In the genomic region with DNA sequence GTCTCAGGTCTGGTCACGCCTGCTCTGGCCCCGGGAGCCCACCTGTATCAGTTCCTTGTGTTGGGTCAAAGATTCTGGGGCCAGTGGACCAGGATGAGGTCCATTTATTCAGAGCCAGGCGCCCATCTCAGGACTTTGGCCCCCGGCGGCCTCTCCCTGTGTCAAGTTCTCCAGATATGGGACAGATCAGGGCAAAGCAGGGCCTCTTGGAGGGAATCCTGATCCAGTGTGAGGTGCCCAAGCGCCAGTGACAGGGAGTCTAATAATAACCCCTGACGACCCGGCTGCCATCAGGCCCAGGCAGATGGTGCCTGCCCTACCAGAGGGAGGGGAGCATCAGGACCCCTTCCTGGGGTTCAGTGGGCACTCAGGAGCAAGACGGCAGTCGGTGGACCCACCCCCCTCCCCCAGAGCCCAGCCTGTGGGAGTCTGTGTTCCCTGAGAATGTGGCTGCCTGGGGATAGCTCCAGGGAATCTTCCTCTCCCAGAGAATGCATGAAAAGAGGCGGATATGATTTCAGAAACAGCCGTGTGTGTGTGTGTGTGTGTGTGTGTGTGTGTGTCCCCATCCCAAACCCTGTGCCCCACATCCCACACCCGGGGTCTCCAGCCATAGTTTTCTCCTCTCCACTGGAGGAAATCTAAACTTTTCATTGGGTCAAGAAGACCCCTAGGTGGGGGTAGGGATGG, we compare ENCODE assay signal across 10 cellular contexts. TPM values are rescaled to one million over a fixed set of nuclear protein-coding genes. Genes with fewer than 3 reads are reported as not detected.
DNase-seq lines count a peak whose midpoint lies in the region; ATAC-seq, FAIRE-seq and TF ChIP-seq lines count a peak whose summit lies in the region.
"Had no signal": no experiment of that assay in that cellular context is flagged by ENCODE, and none has a peak within 500 bp of the region (broad histone marks: within the 10 kb centered on the region; RNA-seq: fewer than 3 reads in every experiment).

No MANE protein-coding gene starts in this region.

- POLR2A ChIA-PET in CD8-positive, alpha-beta memory T cell (lab: Charles Lee), result no interaction called here

- DNase-seq in CD8-positive, alpha-beta memory T cell, result no peak
- DNase-seq in NCI-H1694 (lab: John Stamatoyannopoulos, UW) (peak; percentile 73), RCC 7860 (ENCODE audit: low spot score) (no peak), NCI-H1105 treated with DMSO at 0.1 percent for 48 hours (lab: John Stamatoyannopoulos, UW) (no peak), GM20000 (ENCODE audit: low spot score) (no peak)
- DNase-seq: effector CD8-positive, alpha-beta T cell had no signal

- no peak for TF ChIP-seq CTCF in GM20000 (IDR thresholded peaks at IDR 0.05; ENCODE audit: extremely low read depth, missing control alignments)

- H3K4me1 Mint-ChIP-seq in CD8-positive, alpha-beta memory T cell, result peaks cover 43 to 69% (median 53%) of the 10 kb centered on the region in 3 donors

- H3K4me3 Mint-ChIP-seq in CD8-positive, alpha-beta memory T cell, result peak overlapping the region; percentile 87 to 95 (median 90)

- H3K27ac Mint-ChIP-seq in CD8-positive, alpha-beta memory T cell, result peak overlapping the region in 4 of 8 donors; percentile 29 to 88 (median 46)

- FAIRE-seq in RCC 7860 (lab: Jason Lieb, UNC), result no peak
- FAIRE-seq: G401.6 had no signal

- no peaks in the 10 kb centered on the region for H3K9me3 ChIP-seq in CD8-positive, alpha-beta memory T cell (ENCODE audit: low read length)
- H3K9me3 ChIP-seq in duodenal mucosa (ENCODE audit: control insufficient read depth in 1 of 2, low read length in 2 of 2) (no peaks in the 10 kb centered on the region), neuron (ENCODE audit: low read length) (no peaks in the 10 kb centered on the region)

- H3K4me1 ChIP-seq in CD8-positive, alpha-beta memory T cell (ENCODE audit: insufficient read depth, low read length), result peaks cover 33% of the 10 kb centered on the region
- H3K4me1 ChIP-seq in duodenal mucosa (ENCODE audit: control insufficient read depth in 1 of 2, insufficient read depth in 2 of 2, low read length in 2 of 2) (peaks cover 21 to 49% of the 10 kb centered on the region in 2 donors), neuron (ENCODE audit: insufficient read depth, low read length) (peaks cover 42% of the 10 kb centered on the region)

- CTCF ChIA-PET in CD8-positive, alpha-beta memory T cell (lab: Charles Lee), result interaction anchor here (0.7 to 2.4 kb wide), 3 partner anchors 70 to 535 kb away, joined by 3 to 16 read pairs (median 13); no protein-coding TSS in a partner anchor

- no peaks in the 10 kb centered on the region for H3K27me3 ChIP-seq in CD8-positive, alpha-beta memory T cell (ENCODE audit: insufficient read depth, low read length, poor library complexity, severe bottlenecking)
- H3K27me3 ChIP-seq in duodenal mucosa (ENCODE audit: control insufficient read depth in 1 of 2, insufficient read depth in 2 of 2, low read length in 2 of 2) (peaks cover 5 to 13% of the 10 kb centered on the region in 2 donors), neuron (ENCODE audit: insufficient read depth, low read length) (no peaks in the 10 kb centered on the region)

- H2AFZ ChIP-seq in neuron (ENCODE audit: low read depth, low read length), result no peak overlapping the region

- H3K27ac ChIP-seq in CD8-positive, alpha-beta memory T cell (ENCODE audit: low read depth, low read length), result no peak overlapping the region
- no peak overlapping the region for H3K27ac ChIP-seq in duodenal mucosa (ENCODE audit: low read depth, low read length)

- peaks cover 0 to 3% of the 10 kb centered on the region in 2 donors for H3K27me3 Mint-ChIP-seq in CD8-positive, alpha-beta memory T cell

- ATAC-seq in GM19035 (IDR thresholded peaks at IDR 0.05; ENCODE audit: unreplicated experiment), result no peak

- peak overlapping the region; percentile 51 for H3K4me3 ChIP-seq in CD8-positive, alpha-beta memory T cell (ENCODE audit: low read length)
- H3K4me3 ChIP-seq in duodenal mucosa (ENCODE audit: low read depth in 1 of 2, low read length in 2 of 2) (peak overlapping the region; percentile 55 to 63), neuron (ENCODE audit: low read length) (peak overlapping the region; percentile 63)

- peaks cover 5% of the 10 kb centered on the region for H3K36me3 ChIP-seq in CD8-positive, alpha-beta memory T cell (ENCODE audit: insufficient read depth, low read length)
- H3K36me3 ChIP-seq in duodenal mucosa (ENCODE audit: control insufficient read depth in 1 of 2, insufficient read depth in 2 of 2, low read length in 2 of 2) (peaks cover 5 to 13% of the 10 kb centered on the region in 2 donors), neuron (ENCODE audit: insufficient read depth, low read length) (peaks cover 12% of the 10 kb centered on the region)

- peaks cover 4 to 31% (median 13%) of the 10 kb centered on the region in 3 donors for H3K36me3 Mint-ChIP-seq in CD8-positive, alpha-beta memory T cell

- no peaks in the 10 kb centered on the region for H3K9me3 Mint-ChIP-seq in CD8-positive, alpha-beta memory T cell

- H3K9ac ChIP-seq in duodenal mucosa (ENCODE audit: low read depth in 1 of 2, low read length in 2 of 2), result peak overlapping the region in 1 of 2 donors; percentile 10

RNA-seq across cellular contexts. Expression of gene TTYH2, which starts 1.4 kb away (rescaled TPM):
- total RNA-seq in CD8-positive, alpha-beta memory T cell, result 10 to 100 TPM; 17.1 to 17.4 TPM
- 6.0 TPM for polyA plus RNA-seq in CD8-positive, alpha-beta memory T cell

RNA-seq across cellular contexts. Expression of gene RPL38, which starts 11.3 kb away (rescaled TPM):
- total RNA-seq in CD8-positive, alpha-beta memory T cell, result 1,000 to 10,000 TPM; 1,457 to 1,489 TPM
- polyA plus RNA-seq in CD8-positive, alpha-beta memory T cell, result 1,839 TPM

RNA-seq across cellular contexts. Expression of gene DNAI2, which starts 59.2 kb away (rescaled TPM):
- total RNA-seq in CD8-positive, alpha-beta memory T cell, result under 1 TPM; 0.35 to 0.37 TPM
- polyA plus RNA-seq in CD8-positive, alpha-beta memory T cell, result 0.60 TPM
